ENCODE assay signal across 10 cellular contexts in genomic region chr2:241063587-241063986, GRCh38. TPM values are rescaled to one million over a fixed set of nuclear protein-coding genes. Genes with fewer than 3 reads are reported as not detected.
A peak's percentile ranks its signal among the peaks of the same experiment; 100 is the strongest.
DNase-seq lines count a peak whose midpoint lies in the region; ATAC-seq, FAIRE-seq and TF ChIP-seq lines count a peak whose summit lies in the region.
"Had no signal": no experiment of that assay in that cellular context is flagged by ENCODE, and none has a peak within 500 bp of the region (broad histone marks: within the 10 kb centered on the region; RNA-seq: fewer than 3 reads in every experiment).

No MANE protein-coding gene starts in this region.

- H3K4me3 ChIP-seq in GM12878 (no peak overlapping the region), thymus (ENCODE audit: low read length) (peak overlapping the region; percentile 20)
- H3K4me3 ChIP-seq: SK-N-MC had no signal

- POLR2A ChIA-PET in activated CD8-positive, alpha-beta T cell treated with anti-CD3 and anti-CD28 coated beads for 36 hours (lab: Charles Lee) = interaction anchor here (0.6 kb wide), 1 partner anchor 70 kb away, joined by 3 read pairs; no protein-coding TSS in a partner anchor
- POLR2A ChIA-PET in activated CD8-positive, alpha-beta T cell treated with anti-CD3 and anti-CD28 coated beads, Interleukin-2, amount 10 ng/mL, durations not matched to agents 7 days and 5 days (lab: Charles Lee) = no interaction called here
- POLR2A ChIA-PET in GM12878 (lab: Charles Lee) = no interaction called here

- no peak overlapping the region for H3K4me3 Mint-ChIP-seq in activated CD8-positive, alpha-beta T cell treated with anti-CD3 and anti-CD28 coated beads for 36 hours
- H3K4me3 Mint-ChIP-seq in activated CD8-positive, alpha-beta T cell treated with anti-CD3 and anti-CD28 coated beads, Interleukin-2, amount 10 ng/mL, durations not matched to agents 7 days and 5 days = no peak overlapping the region

- H3K4me1 ChIP-seq in GM12878 (ENCODE audit: control insufficient read depth, insufficient read depth, low read length) (no peaks in the 10 kb centered on the region), thymus (ENCODE audit: control insufficient read depth, insufficient read depth, low read length) (no peaks in the 10 kb centered on the region)

- no peaks in the 10 kb centered on the region; a peak in 1 of 4 replicates for H3K27me3 ChIP-seq in GM12878 (replicated peaks in 1 of 2; ENCODE audit: control insufficient read depth in 2 of 2, insufficient read depth in 2 of 2, low read length in 1 of 2)
- no peaks in the 10 kb centered on the region for H3K27me3 ChIP-seq in thymus (ENCODE audit: control insufficient read depth, insufficient read depth)

- no peaks in the 10 kb centered on the region for H3K27me3 Mint-ChIP-seq in activated CD8-positive, alpha-beta T cell treated with anti-CD3 and anti-CD28 coated beads for 36 hours
- no peaks in the 10 kb centered on the region for H3K27me3 Mint-ChIP-seq in activated CD8-positive, alpha-beta T cell treated with anti-CD3 and anti-CD28 coated beads, Interleukin-2, amount 10 ng/mL, durations not matched to agents 7 days and 5 days (ENCODE audit: low read depth)

- RAD21 ChIA-PET in GM12878 (lab: Charles Lee; ENCODE audit: unreplicated experiment) = interaction anchor here (1.4 kb wide), 1 partner anchor 22 kb away, joined by 3 read pairs; no protein-coding TSS in a partner anchor

- CTCF ChIA-PET in activated CD8-positive, alpha-beta T cell treated with anti-CD3 and anti-CD28 coated beads for 36 hours (lab: Charles Lee) = interaction anchor here (1.1 to 1.5 kb wide), 4 partner anchors 9 to 212 kb away, joined by 3 to 4 read pairs (median 3); no protein-coding TSS in a partner anchor
- CTCF ChIA-PET in activated CD8-positive, alpha-beta T cell treated with anti-CD3 and anti-CD28 coated beads, Interleukin-2, amount 10 ng/mL, durations not matched to agents 7 days and 5 days (lab: Charles Lee) = no interaction called here
- CTCF ChIA-PET in GM12878 (lab: Yijun Ruan, JAX) = interaction anchor here (1.2 kb wide), 1 partner anchor 150 kb away, joined by 3 read pairs; no protein-coding TSS in a partner anchor

- SMC1A ChIA-PET in GM12878 (lab: Charles Lee; ENCODE audit: uncharacterized antibody, unreplicated experiment) = no interaction called here

- H3K27ac ChIP-seq in GM12878 (ENCODE audit: control insufficient read depth, insufficient read depth) (no peak overlapping the region), thymus (ENCODE audit: low read depth) (no peak overlapping the region)
- H3K27ac ChIP-seq: SK-N-MC had no signal

- H3K4me2 ChIP-seq in GM12878 (ENCODE audit: control insufficient read depth, insufficient read depth) = peak overlapping the region; percentile 9; the same call in 1 of the 2 replicates

- BruUV-seq in GM12878 (replicated peaks; lab: Mats Ljungman, UMichigan) = no TSS peak

- H3K36me3 ChIP-seq in GM12878 (ENCODE audit: control insufficient read depth in 2 of 2, insufficient read depth in 2 of 2, low read length in 1 of 2) (no peaks in the 10 kb centered on the region), thymus (ENCODE audit: control insufficient read depth, insufficient read depth) (no peaks in the 10 kb centered on the region)

- TF ChIP-seq RAD21 in GM12878 (IDR thresholded peaks at IDR 0.05; ENCODE audit: insufficient read depth, low read depth, low read length) = peak; percentile 44

- no peaks in the 10 kb centered on the region for H3K79me2 ChIP-seq in GM12878 (ENCODE audit: control insufficient read depth, insufficient read depth, low read length)

- no peak overlapping the region for H3K9ac ChIP-seq in GM12878 (ENCODE audit: control insufficient read depth, insufficient read depth, low read length)

- peak; percentile 16 for ATAC-seq in activated CD8-positive, alpha-beta T cell treated with anti-CD3 and anti-CD28 coated beads for 36 hours
- no peak for ATAC-seq in activated CD8-positive, alpha-beta T cell treated with anti-CD3 and anti-CD28 coated beads, Interleukin-2, amount 10 ng/mL, durations not matched to agents 7 days and 5 days
- ATAC-seq in GM12878 = peak; percentile 8
- ATAC-seq in GM21528 (IDR thresholded peaks at IDR 0.05; ENCODE audit: low FRiP score, unreplicated experiment) = no peak

- intact Hi-C loops in activated CD8-positive, alpha-beta T cell treated with anti-CD3 and anti-CD28 coated beads for 36 hours (cut with micrococcal nuclease) = no loop called here
- intact Hi-C loops in GM12878 (cut with micrococcal nuclease; ENCODE audit: unreplicated experiment) = no loop called here

- peak overlapping the region; percentile 17; the same call in 1 of the 2 replicates for H2AFZ ChIP-seq in GM12878 (ENCODE audit: control insufficient read depth, low read depth, low read length)

- no peaks in the 10 kb centered on the region for H3K9me3 Mint-ChIP-seq in activated CD8-positive, alpha-beta T cell treated with anti-CD3 and anti-CD28 coated beads for 36 hours
- no peaks in the 10 kb centered on the region for H3K9me3 Mint-ChIP-seq in activated CD8-positive, alpha-beta T cell treated with anti-CD3 and anti-CD28 coated beads, Interleukin-2, amount 10 ng/mL, durations not matched to agents 7 days and 5 days (ENCODE audit: insufficient read depth)

- in situ Hi-C loops in GM12878 (cut with MboI) = no loop called here

- FAIRE-seq in GM12878 (lab: Jason Lieb, UNC) = no peak

- no peak for DNase-seq in activated CD8-positive, alpha-beta T cell treated with anti-CD3 and anti-CD28 coated beads for 36 hours
- DNase-seq in activated CD8-positive, alpha-beta T cell treated with anti-CD3 and anti-CD28 coated beads, Interleukin-2, amount 10 ng/mL, durations not matched to agents 7 days and 5 days = no peak
- DNase-seq in GM12878 (ENCODE audit: low read depth, low spot score) = no peak
- peak; percentile 26 for DNase-seq in left kidney (ENCODE audit: low read depth, low spot score)
- no peak for DNase-seq in effector CD8-positive, alpha-beta T cell (lab: John Stamatoyannopoulos, UW)
- no peak for DNase-seq in NCI-H146 treated with DMSO at 0.1 percent for 48 hours (lab: John Stamatoyannopoulos, UW; ENCODE audit: unreplicated experiment)
- DNase-seq: NCI-H187 treated with DMSO at 0.1 percent for 48 hours had no signal

- no peak overlapping the region for H3K27ac Mint-ChIP-seq in activated CD8-positive, alpha-beta T cell treated with anti-CD3 and anti-CD28 coated beads for 36 hours
- H3K27ac Mint-ChIP-seq in activated CD8-positive, alpha-beta T cell treated with anti-CD3 and anti-CD28 coated beads, Interleukin-2, amount 10 ng/mL, durations not matched to agents 7 days and 5 days = no peak overlapping the region

- no peaks in the 10 kb centered on the region for H4K20me1 ChIP-seq in GM12878 (ENCODE audit: control insufficient read depth, insufficient read depth)

- H3K9me3 ChIP-seq in GM12878 (replicated peaks; ENCODE audit: control insufficient read depth, insufficient read depth, low read length) (no peaks in the 10 kb centered on the region), thymus (ENCODE audit: control insufficient read depth) (no peaks in the 10 kb centered on the region)

- no peaks in the 10 kb centered on the region for H3K36me3 Mint-ChIP-seq in activated CD8-positive, alpha-beta T cell treated with anti-CD3 and anti-CD28 coated beads for 36 hours (ENCODE audit: low read depth)
- no peaks in the 10 kb centered on the region for H3K36me3 Mint-ChIP-seq in activated CD8-positive, alpha-beta T cell treated with anti-CD3 and anti-CD28 coated beads, Interleukin-2, amount 10 ng/mL, durations not matched to agents 7 days and 5 days (ENCODE audit: low read depth)

- 10% methylated on average over 6 of the region's 8 CpGs for WGBS in GM12878 (ENCODE audit: insufficient coverage, insufficient replicate concordance, low lambda C conversion rate, missing lambda C conversion rate)
- WGBS in thymus = 42% methylated on average over 8 of the region's 8 CpGs

- TF ChIP-seq POLR2A in GM12878 (IDR thresholded peaks at IDR 0.05; ENCODE audit: low read depth, low read length) = no peak

- TF ChIP-seq EP300 in GM12878 (IDR thresholded peaks at IDR 0.05; ENCODE audit: borderline replicate concordance in 1 of 2, control insufficient read depth in 1 of 2, low read depth in 2 of 2, low read length in 2 of 2) = no peak

- H3K4me1 Mint-ChIP-seq in activated CD8-positive, alpha-beta T cell treated with anti-CD3 and anti-CD28 coated beads for 36 hours (ENCODE audit: low read depth) = peaks cover 4% of the 10 kb centered on the region
- no peaks in the 10 kb centered on the region for H3K4me1 Mint-ChIP-seq in activated CD8-positive, alpha-beta T cell treated with anti-CD3 and anti-CD28 coated beads, Interleukin-2, amount 10 ng/mL, durations not matched to agents 7 days and 5 days (ENCODE audit: low read depth)

- TF ChIP-seq CTCF in activated CD8-positive, alpha-beta T cell treated with anti-CD3 and anti-CD28 coated beads for 36 hours (IDR thresholded peaks at IDR 0.05) = no peak
- TF ChIP-seq CTCF in GM12878 (IDR thresholded peaks at IDR 0.05 in 2 of 3, conservative IDR thresholded peaks at IDR 0.05 in 1 of 3; ENCODE audit: control insufficient read depth in 2 of 3, extremely low read depth in 1 of 3, insufficient read depth in 1 of 3, low read depth in 3 of 3, low read length in 3 of 3) = peak in 1 of 3 experiments; percentile 14; a peak in 3 of 6 replicates

RNA-seq across cellular contexts. Expression of gene MTERF4, which starts 38.5 kb away (rescaled TPM):
- 10 to 100 TPM; 33.2 to 36.6 TPM for total RNA-seq in activated CD8-positive, alpha-beta T cell treated with anti-CD3 and anti-CD28 coated beads for 36 hours
- 10 to 100 TPM; 24.1 to 26.3 TPM for total RNA-seq in activated CD8-positive, alpha-beta T cell treated with anti-CD3 and anti-CD28 coated beads, Interleukin-2, amount 10 ng/mL, durations not matched to agents 7 days and 5 days
- 339 and 407 TPM in 2 replicates for total RNA-seq in GM12878 (2013; cell fraction: nucleolus; rRNA removed)
- total RNA-seq in GM12878 (2014; rRNA removed) (35.5 and 37.5 TPM in 2 replicates), GM12878 (2014; rRNA removed; fragmentation: Illumina TruSeq; extraction: Trizol) (52.0 and 56.3 TPM in 2 replicates), GM12878 (2021) (35.2 and 38.7 TPM in 2 replicates)
- 67.1 TPM for polyA plus RNA-seq in GM12878 (2011; ENCODE audit: low read depth)
- polyA plus RNA-seq in GM12878 (2011; rRNA removed) (63.6 and 66.4 TPM in 2 replicates), GM12878 (2014; fragmentation: Illumina TruSeq; extraction: Trizol) (69.1 and 85.4 TPM in 2 replicates), GM12878 (2014; fragmentation: Nextera tagmentation; extraction: Ambion mirVana) (10 to 100 TPM; 36.7 to 45.0 TPM), GM12878 (2014; rRNA removed) (66.8 and 68.2 TPM in 2 replicates), GM12878 (2016; fragmentation: Nextera tagmentation; extraction: Ambion mirVana) (10 to 100 TPM; 44.7 to 46.0 TPM), thymus (41.7 TPM)
- polyA plus RNA-seq in GM12878 (2011; cell fraction: cytosol; rRNA removed) = 46.3 and 47.5 TPM in 2 replicates
- polyA plus RNA-seq in GM12878 (2011; cell fraction: nucleus; rRNA removed) = 145 and 152 TPM in 2 replicates
- 45.2 and 50.8 TPM in 2 replicates for polyA plus RNA-seq in GM12878 (2012)
- 73.9 and 87.6 TPM in 2 replicates for polyA minus RNA-seq in GM12878 (2011; rRNA and poly(A)+ RNA removed)
- 16.7 and 18.6 TPM in 2 replicates for polyA minus RNA-seq in GM12878 (2011; cell fraction: cytosol; rRNA and poly(A)+ RNA removed)
- polyA minus RNA-seq in GM12878 (2011; cell fraction: nucleus; rRNA and poly(A)+ RNA removed) = 44.0 and 60.1 TPM in 2 replicates

Comparison
In these comparisons a context has a peak if more than half of its experiments do, and no peak if none do; other contexts are left out.
1. ATAC-seq: peak in activated CD8-positive, alpha-beta T cell treated with anti-CD3 and anti-CD28 coated beads for 36 hours (single experiment) and GM12878 (single experiment); none in activated CD8-positive, alpha-beta T cell treated with anti-CD3 and anti-CD28 coated beads, Interleukin-2, amount 10 ng/mL, durations not matched to agents 7 days and 5 days (single experiment) and GM21528 (single experiment).